Comparison of ENCODE assay signal across 17 cellular contexts in the genomic region with DNA sequence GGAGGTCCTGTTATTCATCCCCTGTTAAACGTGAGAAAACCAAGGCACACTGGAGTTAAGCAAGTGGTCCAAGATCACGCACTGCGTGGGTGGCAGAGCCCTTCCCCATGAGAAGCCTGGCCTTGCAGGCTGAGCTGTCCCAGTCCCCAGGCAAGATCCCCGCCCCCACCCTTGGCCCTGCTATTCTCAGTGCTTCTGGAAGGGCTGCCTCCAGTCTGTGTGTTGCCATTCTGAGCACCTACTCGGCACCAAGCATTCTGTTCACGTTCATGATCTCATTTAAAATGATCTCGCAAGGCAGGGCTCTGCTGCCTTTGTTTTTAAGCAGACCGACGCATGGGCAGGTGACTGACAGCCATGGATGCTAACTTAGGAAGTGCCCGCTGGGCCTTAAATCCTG.
"Had no signal": no experiment of that assay in that cellular context is flagged by ENCODE, and none has a peak within 500 bp of the region (broad histone marks: within the 10 kb centered on the region; RNA-seq: fewer than 3 reads in every experiment).

No MANE protein-coding gene starts in this region.

- H3K27ac Mint-ChIP-seq: natural killer cell; stimulated activated naive B cell treated with anti-CD40 and anti-IgM and Interleukin-4, amounts not matched to agents 10 μg/mL and 1 μg/mL and 100 μg/mL, for 72 hours had no signal

- H3K4me1 Mint-ChIP-seq: natural killer cell; stimulated activated naive B cell treated with anti-CD40 and anti-IgM and Interleukin-4, amounts not matched to agents 10 μg/mL and 1 μg/mL and 100 μg/mL, for 72 hours had no signal

- DNase-seq: cerebellar nuclear complex; colonic mucosa; dermis blood vessel endothelial cell; foreskin keratinocyte; heart right ventricle; islet precursor cell; mammary epithelial cell; natural killer cell; psoas muscle; stimulated activated CD4-positive, alpha-beta T cell treated with anti-CD3 and anti-CD28 coated beads, Interleukin-2, amount 100 ng/mL, for 24 hours; stimulated activated CD4-positive, alpha-beta T cell treated with anti-CD3 and anti-CD28 coated beads, Interleukin-4, amount 100 ng/mL, for 4 hours; stimulated activated naive B cell treated with anti-CD40 and anti-IgM and Interleukin-4, amounts not matched to agents 10 μg/mL and 1 μg/mL and 100 μg/mL, for 72 hours; stomach; transverse colon had no signal

- H3K36me3 Mint-ChIP-seq: natural killer cell; stimulated activated naive B cell treated with anti-CD40 and anti-IgM and Interleukin-4, amounts not matched to agents 10 μg/mL and 1 μg/mL and 100 μg/mL, for 72 hours had no signal

- ATAC-seq: foreskin keratinocyte; heart right ventricle; left lobe of liver; natural killer cell; psoas muscle; sciatic nerve; stimulated activated naive B cell treated with anti-CD40 and anti-IgM and Interleukin-4, amounts not matched to agents 10 μg/mL and 1 μg/mL and 100 μg/mL, for 72 hours had no signal

- H3K4me3 Mint-ChIP-seq: natural killer cell; neural crest cell; stimulated activated naive B cell treated with anti-CD40 and anti-IgM and Interleukin-4, amounts not matched to agents 10 μg/mL and 1 μg/mL and 100 μg/mL, for 72 hours had no signal

- H3K9me3 Mint-ChIP-seq: natural killer cell, neural crest cell had no signal
